ENCODE assay signal across 8 cellular contexts in the genomic region with DNA sequence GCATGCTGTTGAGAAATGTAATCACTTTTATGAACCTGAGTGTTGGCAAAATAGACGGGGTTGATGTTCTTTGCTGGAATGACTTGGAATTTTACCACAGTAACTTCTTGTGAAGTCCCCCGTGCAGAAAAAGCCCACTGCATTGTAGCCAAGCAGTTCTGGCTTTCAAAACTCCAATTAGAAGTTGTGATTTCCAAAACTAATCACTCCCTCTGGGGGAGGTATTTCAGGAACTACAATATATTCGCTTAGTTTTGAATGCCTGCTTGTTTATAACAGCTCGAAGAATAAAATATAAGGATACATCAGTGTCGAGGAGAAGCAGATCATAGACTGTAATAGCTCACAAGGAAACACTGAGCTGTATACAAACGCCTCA.
DNase-seq lines count a peak whose midpoint lies in the region; ATAC-seq, FAIRE-seq and TF ChIP-seq lines count a peak whose summit lies in the region.

No MANE protein-coding gene starts in this region.

- ATAC-seq in HG03060 (IDR thresholded peaks at IDR 0.05; ENCODE audit: low read depth, unreplicated experiment) (peak; percentile 4), GM12878 (peak; percentile 6; the same call in 2 of the 3 replicates), left lobe of liver (peak; percentile 58), GM18502 (IDR thresholded peaks at IDR 0.05; ENCODE audit: poor library complexity, unreplicated experiment) (no peak)

- SMC1A ChIA-PET in GM12878 (lab: Charles Lee; ENCODE audit: uncharacterized antibody, unreplicated experiment): interaction anchor here (0.9 to 1.4 kb wide), 4 partner anchors 10 to 27 kb away, joined by 3 read pairs; no protein-coding TSS in a partner anchor

- H3K27me3 Mint-ChIP-seq in CD8-positive, alpha-beta memory T cell: peaks cover 4 to 15% of the 10 kb centered on the region in 2 donors

- RAD21 ChIA-PET in GM12878 (lab: Charles Lee; ENCODE audit: unreplicated experiment): interaction anchor here (0.9 to 1.0 kb wide), 3 partner anchors 33 to 303 kb away, joined by 3 to 6 read pairs (median 3); no protein-coding TSS in a partner anchor

- H3K4me2 ChIP-seq in GM12878 (ENCODE audit: control insufficient read depth, insufficient read depth): peak overlapping the region; percentile 95

- in situ Hi-C loops in GM12878 (cut with MboI): no loop called here

- no peaks in the 10 kb centered on the region for H4K20me1 ChIP-seq in GM12878 (ENCODE audit: control insufficient read depth, insufficient read depth)

- no peak for TF ChIP-seq RAD21 in GM12878 (IDR thresholded peaks at IDR 0.05; ENCODE audit: insufficient read depth, low read depth, low read length)

- FAIRE-seq in GM12878 (lab: Jason Lieb, UNC): no peak

- no peaks in the 10 kb centered on the region for H3K9me3 ChIP-seq in CD8-positive, alpha-beta memory T cell (ENCODE audit: low read length)
- H3K9me3 ChIP-seq in GM12878 (replicated peaks; ENCODE audit: control insufficient read depth, insufficient read depth, low read length) (no peaks in the 10 kb centered on the region), thymus (ENCODE audit: control insufficient read depth) (no peaks in the 10 kb centered on the region)

- H3K27ac ChIP-seq in CD8-positive, alpha-beta memory T cell (ENCODE audit: low read depth, low read length): no peak overlapping the region
- H3K27ac ChIP-seq in GM12878 (ENCODE audit: control insufficient read depth, insufficient read depth) (peak overlapping the region; percentile 27; the same call in 1 of the 2 replicates), thymus (ENCODE audit: low read depth) (no peak overlapping the region)

- H3K27ac Mint-ChIP-seq in CD8-positive, alpha-beta memory T cell: peak overlapping the region in 5 of 8 donors; percentile 54 to 81 (median 76)

- H2AFZ ChIP-seq in GM12878 (ENCODE audit: control insufficient read depth, low read depth, low read length): peak overlapping the region; percentile 86

- H3K27me3 ChIP-seq in CD8-positive, alpha-beta memory T cell (ENCODE audit: insufficient read depth, low read length, poor library complexity, severe bottlenecking): no peaks in the 10 kb centered on the region
- H3K27me3 ChIP-seq in GM12878 (replicated peaks in 1 of 2; ENCODE audit: control insufficient read depth in 2 of 2, insufficient read depth in 2 of 2, low read length in 1 of 2) (no peaks in the 10 kb centered on the region), thymus (ENCODE audit: control insufficient read depth, insufficient read depth) (no peaks in the 10 kb centered on the region)

- H3K79me2 ChIP-seq in GM12878 (ENCODE audit: control insufficient read depth, insufficient read depth, low read length): no peaks in the 10 kb centered on the region

- POLR2A ChIA-PET in CD8-positive, alpha-beta memory T cell (lab: Charles Lee): no interaction called here
- POLR2A ChIA-PET in GM12878 (lab: Charles Lee): interaction anchor here (1.3 to 1.4 kb wide), 2 partner anchors 19 to 56 kb away, joined by 3 read pairs; no protein-coding TSS in a partner anchor

- peaks cover 3% of the 10 kb centered on the region for H3K4me1 ChIP-seq in CD8-positive, alpha-beta memory T cell (ENCODE audit: insufficient read depth, low read length)
- H3K4me1 ChIP-seq in GM12878 (ENCODE audit: control insufficient read depth, insufficient read depth, low read length) (peaks cover 5% of the 10 kb centered on the region; the same call in 1 of the 2 replicates), thymus (ENCODE audit: control insufficient read depth, insufficient read depth, low read length) (no peaks in the 10 kb centered on the region)

- no peak for TF ChIP-seq CTCF in GM12878 (IDR thresholded peaks at IDR 0.05 in 2 of 3, conservative IDR thresholded peaks at IDR 0.05 in 1 of 3; ENCODE audit: control insufficient read depth in 2 of 3, extremely low read depth in 1 of 3, insufficient read depth in 1 of 3, low read depth in 3 of 3, low read length in 3 of 3)

- no peak for TF ChIP-seq POLR2A in GM12878 (IDR thresholded peaks at IDR 0.05; ENCODE audit: low read depth, low read length)

- peak overlapping the region; percentile 61 to 92 (median 81) for H3K4me3 Mint-ChIP-seq in CD8-positive, alpha-beta memory T cell

- no TSS peak for BruUV-seq in GM12878 (replicated peaks; lab: Mats Ljungman, UMichigan)

- no peak for TF ChIP-seq EP300 in GM12878 (IDR thresholded peaks at IDR 0.05; ENCODE audit: borderline replicate concordance in 1 of 2, control insufficient read depth in 1 of 2, low read depth in 2 of 2, low read length in 2 of 2)

- intact Hi-C loops in GM12878 (cut with micrococcal nuclease; ENCODE audit: unreplicated experiment): no loop called here

- no peaks in the 10 kb centered on the region for H3K9me3 Mint-ChIP-seq in CD8-positive, alpha-beta memory T cell

- H3K9ac ChIP-seq in GM12878 (ENCODE audit: control insufficient read depth, insufficient read depth, low read length): peak overlapping the region; percentile 75

- DNase-seq in CD8-positive, alpha-beta memory T cell: no peak
- no peak for DNase-seq in GM12878 (ENCODE audit: low read depth, low spot score)
- no peak for DNase-seq in left lobe of liver (ENCODE audit: low spot score)
- DNase-seq in activated CD4-positive, CD25-positive, alpha-beta regulatory T cell treated with anti-CD3 and anti-CD28 coated beads, Interleukin-2, amount 50 U/mL, for 72 hours: no peak
- DNase-seq in occipital lobe (lab: John Stamatoyannopoulos, UW): no peak

- no peaks in the 10 kb centered on the region for H3K36me3 ChIP-seq in CD8-positive, alpha-beta memory T cell (ENCODE audit: insufficient read depth, low read length)
- H3K36me3 ChIP-seq in GM12878 (ENCODE audit: control insufficient read depth in 2 of 2, insufficient read depth in 2 of 2, low read length in 1 of 2) (no peaks in the 10 kb centered on the region; a peak in 1 of 4 replicates), thymus (ENCODE audit: control insufficient read depth, insufficient read depth) (no peaks in the 10 kb centered on the region)

- H3K4me1 Mint-ChIP-seq in CD8-positive, alpha-beta memory T cell: peaks cover 20 to 25% (median 21%) of the 10 kb centered on the region in 3 donors

- H3K4me3 ChIP-seq in CD8-positive, alpha-beta memory T cell (ENCODE audit: low read length): peak overlapping the region; percentile 46
- H3K4me3 ChIP-seq in GM12878 (peak overlapping the region; percentile 64), thymus (ENCODE audit: low read length) (peak overlapping the region; percentile 67)

- CTCF ChIA-PET in CD8-positive, alpha-beta memory T cell (lab: Charles Lee): interaction anchor here (1.3 kb wide), 1 partner anchor 9 kb away, joined by 4 read pairs; no protein-coding TSS in a partner anchor
- CTCF ChIA-PET in GM12878 (lab: Yijun Ruan, JAX): interaction anchor here (0.5 to 4.1 kb wide), 4 partner anchors 85 to 432 kb away, joined by 3 to 15 read pairs (median 4); no protein-coding TSS in a partner anchor

- H3K36me3 Mint-ChIP-seq in CD8-positive, alpha-beta memory T cell: peaks cover 7 to 24% (median 18%) of the 10 kb centered on the region in 3 donors

- whole genome bisulfite sequencing in GM12878 (ENCODE audit: insufficient coverage, insufficient replicate concordance, low lambda C conversion rate, missing lambda C conversion rate): 1% methylated on average over 6 of the region's 6 CpGs
- WGBS in thymus: 1% methylated on average over 6 of the region's 6 CpGs

TF ChIP-seq in GM12878, 131 proteins besides CTCF, POLR2A, EP300 and RAD21:
- TF ChIP-seq MYB (IDR thresholded peaks at IDR 0.05; ENCODE audit: borderline replicate concordance, low read depth, low read length) (no peak), RFX5 (IDR thresholded peaks at IDR 0.05; ENCODE audit: low read depth, low read length) (no peak), KDM1A (IDR thresholded peaks at IDR 0.05; ENCODE audit: borderline replicate concordance) (no peak), IRF5 (IDR thresholded peaks at IDR 0.05; ENCODE audit: borderline replicate concordance) (no peak), IKZF1 (conservative IDR thresholded peaks at IDR 0.05) (no peak), RB1 (IDR thresholded peaks at IDR 0.05; ENCODE audit: borderline replicate concordance) (no peak), TAF1 (IDR thresholded peaks at IDR 0.05; ENCODE audit: borderline replicate concordance, low read depth, low read length) (no peak), MEF2A (IDR thresholded peaks at IDR 0.05; ENCODE audit: insufficient read depth, low read depth, low read length) (no peak), RAD51 (IDR thresholded peaks at IDR 0.05) (no peak), SREBF2 (IDR thresholded peaks at IDR 0.05; ENCODE audit: low read length) (no peak)
